1 cellular context compared by ENCODE assay signal in the genomic region with DNA sequence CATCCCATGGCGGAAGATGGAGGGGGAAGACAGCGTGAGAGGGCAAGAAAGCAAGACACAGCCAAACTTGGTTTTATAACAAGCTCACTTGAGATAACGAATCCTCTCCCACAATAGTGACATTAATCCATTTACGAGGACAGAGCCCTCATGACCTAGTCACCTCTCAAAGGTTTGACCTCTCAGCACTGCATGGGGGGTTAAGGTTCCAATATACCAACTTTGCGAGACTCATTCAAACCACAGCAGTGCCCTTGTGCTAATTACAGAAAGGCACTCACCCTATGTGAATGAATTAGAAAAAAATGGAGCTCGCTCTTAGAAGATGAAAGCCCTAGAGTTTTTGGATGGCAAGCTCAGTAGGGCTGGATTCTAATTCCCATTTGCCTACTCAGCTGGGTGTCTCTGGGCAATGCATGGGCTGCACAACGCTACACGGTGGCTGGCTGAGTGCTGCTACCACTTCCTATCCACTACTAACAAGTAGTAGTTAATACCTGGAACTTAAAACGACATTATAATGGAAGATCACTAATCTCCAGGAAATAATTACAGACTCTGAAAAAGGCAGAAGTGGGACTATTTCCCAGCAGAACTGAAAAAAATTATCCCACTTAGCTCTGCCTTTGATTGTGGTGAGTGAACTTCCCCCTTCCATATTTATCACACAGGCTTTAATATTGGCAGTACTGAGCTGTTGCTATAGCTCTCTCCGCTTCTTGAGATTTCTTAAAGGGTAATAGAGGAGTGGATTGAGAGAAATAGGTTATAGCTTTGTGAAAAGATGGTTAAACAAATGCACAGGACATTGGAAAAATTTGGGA.
TF ChIP-seq lines count a peak whose summit lies in the region.

No MANE protein-coding gene starts in this region.

TF ChIP-seq in HepG2, 621 proteins besides CTCF, POLR2A, EP300 and RAD21:
- no peak for TF ChIP-seq ZNF292 (CRISPR knock-in tag; IDR thresholded peaks at IDR 0.05; ENCODE audit: borderline replicate concordance, low read depth)
- TF ChIP-seq IRX3 (CRISPR knock-in tag; IDR thresholded peaks at IDR 0.05; ENCODE audit: borderline replicate concordance, low read depth), result no peak
- TF ChIP-seq, protein P1, sequence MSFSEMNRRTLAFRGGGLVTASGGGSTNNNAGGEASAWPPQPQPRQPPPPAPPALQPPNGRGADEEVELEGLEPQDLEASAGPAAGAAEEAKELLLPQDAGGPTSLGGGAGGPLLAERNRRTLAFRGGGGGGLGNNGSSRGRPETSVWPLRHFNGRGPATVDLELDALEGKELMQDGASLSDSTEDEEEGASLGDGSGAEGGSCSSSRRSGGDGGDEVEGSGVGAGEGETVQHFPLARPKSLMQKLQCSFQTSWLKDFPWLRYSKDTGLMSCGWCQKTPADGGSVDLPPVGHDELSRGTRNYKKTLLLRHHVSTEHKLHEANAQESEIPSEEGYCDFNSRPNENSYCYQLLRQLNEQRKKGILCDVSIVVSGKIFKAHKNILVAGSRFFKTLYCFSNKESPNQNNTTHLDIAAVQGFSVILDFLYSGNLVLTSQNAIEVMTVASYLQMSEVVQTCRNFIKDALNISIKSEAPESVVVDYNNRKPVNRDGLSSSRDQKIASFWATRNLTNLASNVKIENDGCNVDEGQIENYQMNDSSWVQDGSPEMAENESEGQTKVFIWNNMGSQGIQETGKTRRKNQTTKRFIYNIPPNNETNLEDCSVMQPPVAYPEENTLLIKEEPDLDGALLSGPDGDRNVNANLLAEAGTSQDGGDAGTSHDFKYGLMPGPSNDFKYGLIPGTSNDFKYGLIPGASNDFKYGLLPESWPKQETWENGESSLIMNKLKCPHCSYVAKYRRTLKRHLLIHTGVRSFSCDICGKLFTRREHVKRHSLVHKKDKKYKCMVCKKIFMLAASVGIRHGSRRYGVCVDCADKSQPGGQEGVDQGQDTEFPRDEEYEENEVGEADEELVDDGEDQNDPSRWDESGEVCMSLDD (CRISPR knock-in tag; IDR thresholded peaks at IDR 0.05; ENCODE audit: borderline replicate concordance), result no peak
- no peak for TF ChIP-seq ZKSCAN5 (CRISPR knock-in tag; IDR thresholded peaks at IDR 0.05)
- no peak for TF ChIP-seq IRF2 (CRISPR knock-in tag; IDR thresholded peaks at IDR 0.05)
- TF ChIP-seq, protein P2, sequence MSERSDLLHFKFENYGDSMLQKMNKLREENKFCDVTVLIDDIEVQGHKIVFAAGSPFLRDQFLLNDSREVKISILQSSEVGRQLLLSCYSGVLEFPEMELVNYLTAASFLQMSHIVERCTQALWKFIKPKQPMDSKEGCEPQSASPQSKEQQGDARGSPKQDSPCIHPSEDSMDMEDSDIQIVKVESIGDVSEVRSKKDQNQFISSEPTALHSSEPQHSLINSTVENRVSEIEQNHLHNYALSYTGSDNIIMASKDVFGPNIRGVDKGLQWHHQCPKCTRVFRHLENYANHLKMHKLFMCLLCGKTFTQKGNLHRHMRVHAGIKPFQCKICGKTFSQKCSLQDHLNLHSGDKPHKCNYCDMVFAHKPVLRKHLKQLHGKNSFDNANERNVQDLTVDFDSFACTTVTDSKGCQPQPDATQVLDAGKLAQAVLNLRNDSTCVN (CRISPR knock-in tag; IDR thresholded peaks at IDR 0.05; ENCODE audit: borderline replicate concordance), result no peak
- no peak for TF ChIP-seq SRSF1 (optimal IDR thresholded peaks at IDR 0.05; ENCODE audit: low read depth, low read length)
- TF ChIP-seq, protein P3, sequence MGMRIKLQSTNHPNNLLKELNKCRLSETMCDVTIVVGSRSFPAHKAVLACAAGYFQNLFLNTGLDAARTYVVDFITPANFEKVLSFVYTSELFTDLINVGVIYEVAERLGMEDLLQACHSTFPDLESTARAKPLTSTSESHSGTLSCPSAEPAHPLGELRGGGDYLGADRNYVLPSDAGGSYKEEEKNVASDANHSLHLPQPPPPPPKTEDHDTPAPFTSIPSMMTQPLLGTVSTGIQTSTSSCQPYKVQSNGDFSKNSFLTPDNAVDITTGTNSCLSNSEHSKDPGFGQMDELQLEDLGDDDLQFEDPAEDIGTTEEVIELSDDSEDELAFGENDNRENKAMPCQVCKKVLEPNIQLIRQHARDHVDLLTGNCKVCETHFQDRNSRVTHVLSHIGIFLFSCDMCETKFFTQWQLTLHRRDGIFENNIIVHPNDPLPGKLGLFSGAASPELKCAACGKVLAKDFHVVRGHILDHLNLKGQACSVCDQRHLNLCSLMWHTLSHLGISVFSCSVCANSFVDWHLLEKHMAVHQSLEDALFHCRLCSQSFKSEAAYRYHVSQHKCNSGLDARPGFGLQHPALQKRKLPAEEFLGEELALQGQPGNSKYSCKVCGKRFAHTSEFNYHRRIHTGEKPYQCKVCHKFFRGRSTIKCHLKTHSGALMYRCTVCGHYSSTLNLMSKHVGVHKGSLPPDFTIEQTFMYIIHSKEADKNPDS (CRISPR knock-in tag; IDR thresholded peaks at IDR 0.05), result no peak
- TF ChIP-seq RAD51 (IDR thresholded peaks at IDR 0.05; ENCODE audit: borderline replicate concordance), result no peak
- TF ChIP-seq, protein P4, sequence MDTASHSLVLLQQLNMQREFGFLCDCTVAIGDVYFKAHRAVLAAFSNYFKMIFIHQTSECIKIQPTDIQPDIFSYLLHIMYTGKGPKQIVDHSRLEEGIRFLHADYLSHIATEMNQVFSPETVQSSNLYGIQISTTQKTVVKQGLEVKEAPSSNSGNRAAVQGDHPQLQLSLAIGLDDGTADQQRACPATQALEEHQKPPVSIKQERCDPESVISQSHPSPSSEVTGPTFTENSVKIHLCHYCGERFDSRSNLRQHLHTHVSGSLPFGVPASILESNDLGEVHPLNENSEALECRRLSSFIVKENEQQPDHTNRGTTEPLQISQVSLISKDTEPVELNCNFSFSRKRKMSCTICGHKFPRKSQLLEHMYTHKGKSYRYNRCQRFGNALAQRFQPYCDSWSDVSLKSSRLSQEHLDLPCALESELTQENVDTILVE (CRISPR knock-in tag; IDR thresholded peaks at IDR 0.05), result no peak
- no peak for TF ChIP-seq AGO1 (IDR thresholded peaks at IDR 0.05; ENCODE audit: low read depth, low read length, poor library complexity, severe bottlenecking)
- TF ChIP-seq PTBP1 (IDR thresholded peaks at IDR 0.05; ENCODE audit: low read depth, low read length, poor library complexity, severe bottlenecking), result no peak
- TF ChIP-seq NR2C2 (CRISPR knock-in tag; IDR thresholded peaks at IDR 0.05; ENCODE audit: borderline replicate concordance), result no peak
- no peak for TF ChIP-seq BORCS8-MEF2B (CRISPR knock-in tag; IDR thresholded peaks at IDR 0.05)
- TF ChIP-seq, protein P5, sequence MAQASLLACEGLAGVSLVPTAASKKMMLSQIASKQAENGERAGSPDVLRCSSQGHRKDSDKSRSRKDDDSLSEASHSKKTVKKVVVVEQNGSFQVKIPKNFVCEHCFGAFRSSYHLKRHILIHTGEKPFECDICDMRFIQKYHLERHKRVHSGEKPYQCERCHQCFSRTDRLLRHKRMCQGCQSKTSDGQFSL (CRISPR knock-in tag; IDR thresholded peaks at IDR 0.05), result no peak
- no peak for TF ChIP-seq DNMT3B (CRISPR knock-in tag; conservative IDR thresholded peaks at IDR 0.05)
- no peak for TF ChIP-seq CC2D1A (CRISPR knock-in tag; IDR thresholded peaks at IDR 0.05)
- TF ChIP-seq THAP11 (CRISPR knock-in tag; IDR thresholded peaks at IDR 0.05), result no peak
- TF ChIP-seq TBX2 (CRISPR knock-in tag; IDR thresholded peaks at IDR 0.05; ENCODE audit: borderline replicate concordance), result no peak
- TF ChIP-seq SP4 (CRISPR knock-in tag; IDR thresholded peaks at IDR 0.05), result no peak
